1 cellular context compared by ENCODE assay signal in the genomic region with DNA sequence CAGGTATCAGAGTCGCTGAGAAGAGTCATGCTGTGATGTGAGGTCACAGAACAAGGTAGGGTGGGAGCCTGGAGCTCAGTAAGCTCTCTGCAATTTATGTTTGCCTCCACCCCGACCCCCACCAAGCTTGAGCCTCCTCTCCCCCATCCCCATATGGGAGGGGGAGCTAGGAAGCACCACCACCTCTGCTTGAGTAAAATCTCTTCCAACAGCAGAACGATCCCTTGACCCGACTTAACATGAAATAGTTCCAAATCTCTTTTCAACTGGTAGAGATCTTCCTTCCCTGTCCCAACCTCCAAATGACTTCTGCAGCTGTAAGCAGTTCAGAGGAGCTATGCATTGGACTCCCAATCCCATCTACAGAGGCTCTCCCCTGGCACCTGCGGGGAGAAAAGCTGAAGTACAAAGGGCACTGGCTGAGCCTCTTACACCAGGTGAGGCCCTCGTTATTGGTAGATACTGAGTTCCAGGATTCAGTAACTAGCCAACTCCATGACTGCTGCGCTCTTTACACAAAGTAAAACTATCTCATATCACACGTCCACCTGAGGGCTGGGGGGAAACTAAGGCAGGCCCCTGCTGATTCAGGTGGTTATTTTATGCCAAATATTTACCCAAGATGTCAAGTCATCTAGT.
TF ChIP-seq lines count a peak whose summit lies in the region.

No MANE protein-coding gene starts in this region.

TF ChIP-seq in K562, 482 proteins besides CTCF, POLR2A, EP300 and RAD21 (continued from another document and continues in another):
- TF ChIP-seq, protein P1, sequence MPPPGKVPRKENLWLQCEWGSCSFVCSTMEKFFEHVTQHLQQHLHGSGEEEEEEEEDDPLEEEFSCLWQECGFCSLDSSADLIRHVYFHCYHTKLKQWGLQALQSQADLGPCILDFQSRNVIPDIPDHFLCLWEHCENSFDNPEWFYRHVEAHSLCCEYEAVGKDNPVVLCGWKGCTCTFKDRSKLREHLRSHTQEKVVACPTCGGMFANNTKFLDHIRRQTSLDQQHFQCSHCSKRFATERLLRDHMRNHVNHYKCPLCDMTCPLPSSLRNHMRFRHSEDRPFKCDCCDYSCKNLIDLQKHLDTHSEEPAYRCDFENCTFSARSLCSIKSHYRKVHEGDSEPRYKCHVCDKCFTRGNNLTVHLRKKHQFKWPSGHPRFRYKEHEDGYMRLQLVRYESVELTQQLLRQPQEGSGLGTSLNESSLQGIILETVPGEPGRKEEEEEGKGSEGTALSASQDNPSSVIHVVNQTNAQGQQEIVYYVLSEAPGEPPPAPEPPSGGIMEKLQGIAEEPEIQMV (tag; conservative IDR thresholded peaks at IDR 0.05; ENCODE audit: low read depth), result no peak
- TF ChIP-seq MCM7 (IDR thresholded peaks at IDR 0.05), result no peak
- TF ChIP-seq HNRNPUL1 (IDR thresholded peaks at IDR 0.05; ENCODE audit: low read length), result no peak
- no peak for TF ChIP-seq MYBL2 (IDR thresholded peaks at IDR 0.05; ENCODE audit: low read depth)
- TF ChIP-seq MYBL2 (CRISPR knock-in tag; IDR thresholded peaks at IDR 0.05; ENCODE audit: borderline replicate concordance), result no peak
- no peak for TF ChIP-seq YY1 (IDR thresholded peaks at IDR 0.05; ENCODE audit: borderline replicate concordance in 1 of 3, control insufficient read depth in 1 of 3, extremely low read depth in 1 of 3, insufficient read depth in 3 of 3, insufficient read length in 1 of 3, insufficient replicate concordance in 2 of 3, low read depth in 1 of 3, low read length in 2 of 3)
- TF ChIP-seq, protein P2, sequence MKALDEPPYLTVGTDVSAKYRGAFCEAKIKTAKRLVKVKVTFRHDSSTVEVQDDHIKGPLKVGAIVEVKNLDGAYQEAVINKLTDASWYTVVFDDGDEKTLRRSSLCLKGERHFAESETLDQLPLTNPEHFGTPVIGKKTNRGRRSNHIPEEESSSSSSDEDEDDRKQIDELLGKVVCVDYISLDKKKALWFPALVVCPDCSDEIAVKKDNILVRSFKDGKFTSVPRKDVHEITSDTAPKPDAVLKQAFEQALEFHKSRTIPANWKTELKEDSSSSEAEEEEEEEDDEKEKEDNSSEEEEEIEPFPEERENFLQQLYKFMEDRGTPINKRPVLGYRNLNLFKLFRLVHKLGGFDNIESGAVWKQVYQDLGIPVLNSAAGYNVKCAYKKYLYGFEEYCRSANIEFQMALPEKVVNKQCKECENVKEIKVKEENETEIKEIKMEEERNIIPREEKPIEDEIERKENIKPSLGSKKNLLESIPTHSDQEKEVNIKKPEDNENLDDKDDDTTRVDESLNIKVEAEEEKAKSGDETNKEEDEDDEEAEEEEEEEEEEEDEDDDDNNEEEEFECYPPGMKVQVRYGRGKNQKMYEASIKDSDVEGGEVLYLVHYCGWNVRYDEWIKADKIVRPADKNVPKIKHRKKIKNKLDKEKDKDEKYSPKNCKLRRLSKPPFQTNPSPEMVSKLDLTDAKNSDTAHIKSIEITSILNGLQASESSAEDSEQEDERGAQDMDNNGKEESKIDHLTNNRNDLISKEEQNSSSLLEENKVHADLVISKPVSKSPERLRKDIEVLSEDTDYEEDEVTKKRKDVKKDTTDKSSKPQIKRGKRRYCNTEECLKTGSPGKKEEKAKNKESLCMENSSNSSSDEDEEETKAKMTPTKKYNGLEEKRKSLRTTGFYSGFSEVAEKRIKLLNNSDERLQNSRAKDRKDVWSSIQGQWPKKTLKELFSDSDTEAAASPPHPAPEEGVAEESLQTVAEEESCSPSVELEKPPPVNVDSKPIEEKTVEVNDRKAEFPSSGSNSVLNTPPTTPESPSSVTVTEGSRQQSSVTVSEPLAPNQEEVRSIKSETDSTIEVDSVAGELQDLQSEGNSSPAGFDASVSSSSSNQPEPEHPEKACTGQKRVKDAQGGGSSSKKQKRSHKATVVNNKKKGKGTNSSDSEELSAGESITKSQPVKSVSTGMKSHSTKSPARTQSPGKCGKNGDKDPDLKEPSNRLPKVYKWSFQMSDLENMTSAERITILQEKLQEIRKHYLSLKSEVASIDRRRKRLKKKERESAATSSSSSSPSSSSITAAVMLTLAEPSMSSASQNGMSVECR (CRISPR knock-in tag; IDR thresholded peaks at IDR 0.05), result no peak
- TF ChIP-seq PTTG1 (tag; IDR thresholded peaks at IDR 0.05; ENCODE audit: low read depth), result no peak
- TF ChIP-seq, protein P3, sequence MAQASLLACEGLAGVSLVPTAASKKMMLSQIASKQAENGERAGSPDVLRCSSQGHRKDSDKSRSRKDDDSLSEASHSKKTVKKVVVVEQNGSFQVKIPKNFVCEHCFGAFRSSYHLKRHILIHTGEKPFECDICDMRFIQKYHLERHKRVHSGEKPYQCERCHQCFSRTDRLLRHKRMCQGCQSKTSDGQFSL (CRISPR knock-in tag; IDR thresholded peaks at IDR 0.05), result no peak
- TF ChIP-seq, protein P3 (tag; IDR thresholded peaks at IDR 0.05), result no peak
- TF ChIP-seq, protein P4, sequence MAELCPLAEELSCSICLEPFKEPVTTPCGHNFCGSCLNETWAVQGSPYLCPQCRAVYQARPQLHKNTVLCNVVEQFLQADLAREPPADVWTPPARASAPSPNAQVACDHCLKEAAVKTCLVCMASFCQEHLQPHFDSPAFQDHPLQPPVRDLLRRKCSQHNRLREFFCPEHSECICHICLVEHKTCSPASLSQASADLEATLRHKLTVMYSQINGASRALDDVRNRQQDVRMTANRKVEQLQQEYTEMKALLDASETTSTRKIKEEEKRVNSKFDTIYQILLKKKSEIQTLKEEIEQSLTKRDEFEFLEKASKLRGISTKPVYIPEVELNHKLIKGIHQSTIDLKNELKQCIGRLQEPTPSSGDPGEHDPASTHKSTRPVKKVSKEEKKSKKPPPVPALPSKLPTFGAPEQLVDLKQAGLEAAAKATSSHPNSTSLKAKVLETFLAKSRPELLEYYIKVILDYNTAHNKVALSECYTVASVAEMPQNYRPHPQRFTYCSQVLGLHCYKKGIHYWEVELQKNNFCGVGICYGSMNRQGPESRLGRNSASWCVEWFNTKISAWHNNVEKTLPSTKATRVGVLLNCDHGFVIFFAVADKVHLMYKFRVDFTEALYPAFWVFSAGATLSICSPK (IDR thresholded peaks at IDR 0.05; ENCODE audit: borderline replicate concordance), result no peak
- TF ChIP-seq ZNF134 (CRISPR knock-in tag; conservative IDR thresholded peaks at IDR 0.05), result 0 out of 2 replicates have a peak, but pooled peaks have one; percentile 1
- no peak for TF ChIP-seq NRF1 (conservative IDR thresholded peaks at IDR 0.05 in 1 of 2, IDR thresholded peaks at IDR 0.05 in 1 of 2)
- TF ChIP-seq GTF2A2 (tag; IDR thresholded peaks at IDR 0.05), result no peak
- TF ChIP-seq, protein P5, sequence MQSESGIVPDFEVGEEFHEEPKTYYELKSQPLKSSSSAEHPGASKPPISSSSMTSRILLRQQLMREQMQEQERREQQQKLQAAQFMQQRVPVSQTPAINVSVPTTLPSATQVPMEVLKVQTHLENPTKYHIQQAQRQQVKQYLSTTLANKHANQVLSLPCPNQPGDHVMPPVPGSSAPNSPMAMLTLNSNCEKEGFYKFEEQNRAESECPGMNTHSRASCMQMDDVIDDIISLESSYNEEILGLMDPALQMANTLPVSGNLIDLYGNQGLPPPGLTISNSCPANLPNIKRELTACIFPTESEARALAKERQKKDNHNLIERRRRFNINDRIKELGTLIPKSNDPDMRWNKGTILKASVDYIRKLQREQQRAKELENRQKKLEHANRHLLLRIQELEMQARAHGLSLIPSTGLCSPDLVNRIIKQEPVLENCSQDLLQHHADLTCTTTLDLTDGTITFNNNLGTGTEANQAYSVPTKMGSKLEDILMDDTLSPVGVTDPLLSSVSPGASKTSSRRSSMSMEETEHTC (IDR thresholded peaks at IDR 0.05), result no peak
- TF ChIP-seq, protein P6, sequence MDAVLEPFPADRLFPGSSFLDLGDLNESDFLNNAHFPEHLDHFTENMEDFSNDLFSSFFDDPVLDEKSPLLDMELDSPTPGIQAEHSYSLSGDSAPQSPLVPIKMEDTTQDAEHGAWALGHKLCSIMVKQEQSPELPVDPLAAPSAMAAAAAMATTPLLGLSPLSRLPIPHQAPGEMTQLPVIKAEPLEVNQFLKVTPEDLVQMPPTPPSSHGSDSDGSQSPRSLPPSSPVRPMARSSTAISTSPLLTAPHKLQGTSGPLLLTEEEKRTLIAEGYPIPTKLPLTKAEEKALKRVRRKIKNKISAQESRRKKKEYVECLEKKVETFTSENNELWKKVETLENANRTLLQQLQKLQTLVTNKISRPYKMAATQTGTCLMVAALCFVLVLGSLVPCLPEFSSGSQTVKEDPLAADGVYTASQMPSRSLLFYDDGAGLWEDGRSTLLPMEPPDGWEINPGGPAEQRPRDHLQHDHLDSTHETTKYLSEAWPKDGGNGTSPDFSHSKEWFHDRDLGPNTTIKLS (IDR thresholded peaks at IDR 0.05; ENCODE audit: borderline replicate concordance, low read depth), result no peak
- no peak for TF ChIP-seq GATAD2A (IDR thresholded peaks at IDR 0.05)
- no peak for TF ChIP-seq SMARCA4 (IDR thresholded peaks at IDR 0.05)
- TF ChIP-seq ZBED1 (IDR thresholded peaks at IDR 0.05), result peak; percentile 88; the same call in 1 of the 2 replicates
- TF ChIP-seq MEF2D (tag; conservative IDR thresholded peaks at IDR 0.05; ENCODE audit: low read depth), result no peak
- TF ChIP-seq, protein P7, sequence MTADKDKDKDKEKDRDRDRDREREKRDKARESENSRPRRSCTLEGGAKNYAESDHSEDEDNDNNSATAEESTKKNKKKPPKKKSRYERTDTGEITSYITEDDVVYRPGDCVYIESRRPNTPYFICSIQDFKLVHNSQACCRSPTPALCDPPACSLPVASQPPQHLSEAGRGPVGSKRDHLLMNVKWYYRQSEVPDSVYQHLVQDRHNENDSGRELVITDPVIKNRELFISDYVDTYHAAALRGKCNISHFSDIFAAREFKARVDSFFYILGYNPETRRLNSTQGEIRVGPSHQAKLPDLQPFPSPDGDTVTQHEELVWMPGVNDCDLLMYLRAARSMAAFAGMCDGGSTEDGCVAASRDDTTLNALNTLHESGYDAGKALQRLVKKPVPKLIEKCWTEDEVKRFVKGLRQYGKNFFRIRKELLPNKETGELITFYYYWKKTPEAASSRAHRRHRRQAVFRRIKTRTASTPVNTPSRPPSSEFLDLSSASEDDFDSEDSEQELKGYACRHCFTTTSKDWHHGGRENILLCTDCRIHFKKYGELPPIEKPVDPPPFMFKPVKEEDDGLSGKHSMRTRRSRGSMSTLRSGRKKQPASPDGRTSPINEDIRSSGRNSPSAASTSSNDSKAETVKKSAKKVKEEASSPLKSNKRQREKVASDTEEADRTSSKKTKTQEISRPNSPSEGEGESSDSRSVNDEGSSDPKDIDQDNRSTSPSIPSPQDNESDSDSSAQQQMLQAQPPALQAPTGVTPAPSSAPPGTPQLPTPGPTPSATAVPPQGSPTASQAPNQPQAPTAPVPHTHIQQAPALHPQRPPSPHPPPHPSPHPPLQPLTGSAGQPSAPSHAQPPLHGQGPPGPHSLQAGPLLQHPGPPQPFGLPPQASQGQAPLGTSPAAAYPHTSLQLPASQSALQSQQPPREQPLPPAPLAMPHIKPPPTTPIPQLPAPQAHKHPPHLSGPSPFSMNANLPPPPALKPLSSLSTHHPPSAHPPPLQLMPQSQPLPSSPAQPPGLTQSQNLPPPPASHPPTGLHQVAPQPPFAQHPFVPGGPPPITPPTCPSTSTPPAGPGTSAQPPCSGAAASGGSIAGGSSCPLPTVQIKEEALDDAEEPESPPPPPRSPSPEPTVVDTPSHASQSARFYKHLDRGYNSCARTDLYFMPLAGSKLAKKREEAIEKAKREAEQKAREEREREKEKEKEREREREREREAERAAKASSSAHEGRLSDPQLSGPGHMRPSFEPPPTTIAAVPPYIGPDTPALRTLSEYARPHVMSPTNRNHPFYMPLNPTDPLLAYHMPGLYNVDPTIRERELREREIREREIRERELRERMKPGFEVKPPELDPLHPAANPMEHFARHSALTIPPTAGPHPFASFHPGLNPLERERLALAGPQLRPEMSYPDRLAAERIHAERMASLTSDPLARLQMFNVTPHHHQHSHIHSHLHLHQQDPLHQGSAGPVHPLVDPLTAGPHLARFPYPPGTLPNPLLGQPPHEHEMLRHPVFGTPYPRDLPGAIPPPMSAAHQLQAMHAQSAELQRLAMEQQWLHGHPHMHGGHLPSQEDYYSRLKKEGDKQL (CRISPR knock-in tag; IDR thresholded peaks at IDR 0.05; ENCODE audit: borderline replicate concordance), result no peak
- TF ChIP-seq MYC (IDR thresholded peaks at IDR 0.05; ENCODE audit: low read depth, low read length), result no peak
- TF ChIP-seq MYC (CRISPR knock-in tag; IDR thresholded peaks at IDR 0.05; ENCODE audit: borderline replicate concordance, low read depth), result 0 out of 2 replicates have a peak, but pooled peaks have one; percentile 14
- TF ChIP-seq, protein P8, sequence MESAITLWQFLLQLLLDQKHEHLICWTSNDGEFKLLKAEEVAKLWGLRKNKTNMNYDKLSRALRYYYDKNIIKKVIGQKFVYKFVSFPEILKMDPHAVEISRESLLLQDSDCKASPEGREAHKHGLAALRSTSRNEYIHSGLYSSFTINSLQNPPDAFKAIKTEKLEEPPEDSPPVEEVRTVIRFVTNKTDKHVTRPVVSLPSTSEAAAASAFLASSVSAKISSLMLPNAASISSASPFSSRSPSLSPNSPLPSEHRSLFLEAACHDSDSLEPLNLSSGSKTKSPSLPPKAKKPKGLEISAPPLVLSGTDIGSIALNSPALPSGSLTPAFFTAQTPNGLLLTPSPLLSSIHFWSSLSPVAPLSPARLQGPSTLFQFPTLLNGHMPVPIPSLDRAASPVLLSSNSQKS (CRISPR knock-in tag; IDR thresholded peaks at IDR 0.05), result no peak
- TF ChIP-seq, protein P9, sequence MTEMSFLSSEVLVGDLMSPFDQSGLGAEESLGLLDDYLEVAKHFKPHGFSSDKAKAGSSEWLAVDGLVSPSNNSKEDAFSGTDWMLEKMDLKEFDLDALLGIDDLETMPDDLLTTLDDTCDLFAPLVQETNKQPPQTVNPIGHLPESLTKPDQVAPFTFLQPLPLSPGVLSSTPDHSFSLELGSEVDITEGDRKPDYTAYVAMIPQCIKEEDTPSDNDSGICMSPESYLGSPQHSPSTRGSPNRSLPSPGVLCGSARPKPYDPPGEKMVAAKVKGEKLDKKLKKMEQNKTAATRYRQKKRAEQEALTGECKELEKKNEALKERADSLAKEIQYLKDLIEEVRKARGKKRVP (CRISPR knock-in tag; IDR thresholded peaks at IDR 0.05), result peak; percentile 52
- TF ChIP-seq, protein P10, sequence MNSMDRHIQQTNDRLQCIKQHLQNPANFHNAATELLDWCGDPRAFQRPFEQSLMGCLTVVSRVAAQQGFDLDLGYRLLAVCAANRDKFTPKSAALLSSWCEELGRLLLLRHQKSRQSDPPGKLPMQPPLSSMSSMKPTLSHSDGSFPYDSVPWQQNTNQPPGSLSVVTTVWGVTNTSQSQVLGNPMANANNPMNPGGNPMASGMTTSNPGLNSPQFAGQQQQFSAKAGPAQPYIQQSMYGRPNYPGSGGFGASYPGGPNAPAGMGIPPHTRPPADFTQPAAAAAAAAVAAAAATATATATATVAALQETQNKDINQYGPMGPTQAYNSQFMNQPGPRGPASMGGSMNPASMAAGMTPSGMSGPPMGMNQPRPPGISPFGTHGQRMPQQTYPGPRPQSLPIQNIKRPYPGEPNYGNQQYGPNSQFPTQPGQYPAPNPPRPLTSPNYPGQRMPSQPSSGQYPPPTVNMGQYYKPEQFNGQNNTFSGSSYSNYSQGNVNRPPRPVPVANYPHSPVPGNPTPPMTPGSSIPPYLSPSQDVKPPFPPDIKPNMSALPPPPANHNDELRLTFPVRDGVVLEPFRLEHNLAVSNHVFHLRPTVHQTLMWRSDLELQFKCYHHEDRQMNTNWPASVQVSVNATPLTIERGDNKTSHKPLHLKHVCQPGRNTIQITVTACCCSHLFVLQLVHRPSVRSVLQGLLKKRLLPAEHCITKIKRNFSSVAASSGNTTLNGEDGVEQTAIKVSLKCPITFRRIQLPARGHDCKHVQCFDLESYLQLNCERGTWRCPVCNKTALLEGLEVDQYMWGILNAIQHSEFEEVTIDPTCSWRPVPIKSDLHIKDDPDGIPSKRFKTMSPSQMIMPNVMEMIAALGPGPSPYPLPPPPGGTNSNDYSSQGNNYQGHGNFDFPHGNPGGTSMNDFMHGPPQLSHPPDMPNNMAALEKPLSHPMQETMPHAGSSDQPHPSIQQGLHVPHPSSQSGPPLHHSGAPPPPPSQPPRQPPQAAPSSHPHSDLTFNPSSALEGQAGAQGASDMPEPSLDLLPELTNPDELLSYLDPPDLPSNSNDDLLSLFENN (IDR thresholded peaks at IDR 0.05; ENCODE audit: low read depth in 2 of 2, low read length in 2 of 2), result no peak
